ENCODE assay signal across 8 cellular contexts in the genomic region with DNA sequence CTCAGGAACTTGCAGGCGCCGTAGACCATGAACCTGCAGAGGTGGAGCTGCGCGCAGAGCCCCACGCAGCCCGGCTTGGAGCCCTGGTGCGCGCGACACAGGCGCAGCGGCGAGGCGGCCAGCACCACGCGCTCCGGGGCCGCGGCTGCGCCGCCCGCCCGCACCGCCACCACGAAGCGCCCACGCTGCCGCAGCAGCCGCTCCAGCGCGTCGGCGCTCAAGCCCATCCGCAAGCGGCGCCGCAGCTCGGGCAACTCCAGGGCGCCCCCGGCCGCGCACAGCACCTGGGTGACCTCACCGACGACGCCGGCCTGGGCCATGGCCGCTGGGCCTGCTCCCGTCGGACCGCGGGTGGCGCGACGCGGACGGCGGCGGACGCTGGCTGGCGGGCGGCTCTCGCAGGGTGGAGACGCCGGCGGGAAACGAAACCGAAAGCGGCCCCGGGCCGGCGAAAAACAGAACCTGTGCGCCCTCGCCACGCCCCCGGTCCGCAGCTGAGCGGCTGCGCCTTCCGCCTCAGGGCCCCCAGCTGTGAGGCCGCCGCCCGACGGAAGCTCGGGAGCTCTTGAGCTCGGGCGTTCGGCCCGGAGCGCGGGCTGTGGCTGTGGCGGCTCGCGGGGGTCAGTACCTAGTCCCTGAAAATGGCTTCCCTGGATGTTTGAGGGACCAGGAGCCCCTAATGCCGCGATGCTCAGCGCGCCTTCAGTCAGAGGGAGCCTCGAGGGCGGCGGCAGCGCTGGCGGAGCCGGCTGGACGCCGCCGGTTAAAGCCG. TPM values are rescaled to one million over a fixed set of nuclear protein-coding genes. Genes with fewer than 3 reads are reported as not detected.
DNase-seq lines count a peak whose midpoint lies in the region; ATAC-seq and TF ChIP-seq lines count a peak whose summit lies in the region.

A gene with protein sequence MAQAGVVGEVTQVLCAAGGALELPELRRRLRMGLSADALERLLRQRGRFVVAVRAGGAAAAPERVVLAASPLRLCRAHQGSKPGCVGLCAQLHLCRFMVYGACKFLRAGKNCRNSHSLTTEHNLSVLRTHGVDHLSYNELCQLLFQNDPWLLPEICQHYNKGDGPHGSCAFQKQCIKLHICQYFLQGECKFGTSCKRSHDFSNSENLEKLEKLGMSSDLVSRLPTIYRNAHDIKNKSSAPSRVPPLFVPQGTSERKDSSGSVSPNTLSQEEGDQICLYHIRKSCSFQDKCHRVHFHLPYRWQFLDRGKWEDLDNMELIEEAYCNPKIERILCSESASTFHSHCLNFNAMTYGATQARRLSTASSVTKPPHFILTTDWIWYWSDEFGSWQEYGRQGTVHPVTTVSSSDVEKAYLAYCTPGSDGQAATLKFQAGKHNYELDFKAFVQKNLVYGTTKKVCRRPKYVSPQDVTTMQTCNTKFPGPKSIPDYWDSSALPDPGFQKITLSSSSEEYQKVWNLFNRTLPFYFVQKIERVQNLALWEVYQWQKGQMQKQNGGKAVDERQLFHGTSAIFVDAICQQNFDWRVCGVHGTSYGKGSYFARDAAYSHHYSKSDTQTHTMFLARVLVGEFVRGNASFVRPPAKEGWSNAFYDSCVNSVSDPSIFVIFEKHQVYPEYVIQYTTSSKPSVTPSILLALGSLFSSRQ (minus strand): TSS at position 424 of the 772 bp plus-strand sequence. CDS start 104 bp downstream, at position 320.

- intact Hi-C loops in left colon (cut with DNase I, micrococcal nuclease), result no loop called here

- peak within 1 kb of the TSS; percentile 70 for H3K4me3 ChIP-seq in choroid plexus epithelial cell (ENCODE audit: low read depth, low read length)

- ATAC-seq in GM18520 (IDR thresholded peaks at IDR 0.05; ENCODE audit: unreplicated experiment) (peak; percentile 89), HG03060 (IDR thresholded peaks at IDR 0.05; ENCODE audit: low read depth, unreplicated experiment) (peak; percentile 63), left colon (peak; percentile 75)

- DNase-seq in 8988T (peak; percentile 28), NCI-H2171 (lab: John Stamatoyannopoulos, UW) (peak; percentile 38), choroid plexus epithelial cell (ENCODE audit: low read depth) (peak; percentile 88), left colon (peak; percentile 94 to 96)
- peak; percentile 67 to 75 for DNase-seq in activated CD4-positive, alpha-beta T cell treated with anti-CD3 and anti-CD28 coated beads for 24 hours (ENCODE audit: low read depth in 2 of 2)
- peak; percentile 80 for DNase-seq in stimulated activated CD4-positive, alpha-beta T cell treated with anti-CD3 and anti-CD28 coated beads, Interleukin-1b, Interleukin-23, amount 100 ng/mL, for 48 hours

- no peak for TF ChIP-seq CTCF in choroid plexus epithelial cell (conservative IDR thresholded peaks at IDR 0.05; ENCODE audit: low read depth, low read length)

RNA-seq across cellular contexts. Expression of the gene that starts here (rescaled TPM):
- 10 to 100 TPM; 58.7 to 63.2 TPM for total RNA-seq in left colon

Comparison
In these comparisons a context has a peak if more than half of its experiments do, and no peak if none do; other contexts are left out.
1. Peak in every context shown above with its lines: DNase-seq, ATAC-seq and H3K4me3 ChIP-seq.
2. DNase-seq: peak in every context shown above with its lines; median percentile 95 in left colon; 88 in choroid plexus epithelial cell; 80 in stimulated activated CD4-positive, alpha-beta T cell treated with anti-CD3 and anti-CD28 coated beads, Interleukin-1b, Interleukin-23, amount 100 ng/mL, for 48 hours; 71 in activated CD4-positive, alpha-beta T cell treated with anti-CD3 and anti-CD28 coated beads for 24 hours; 38 in NCI-H2171; 28 in 8988T.